In genomic region chr18:47981320-47981719, GRCh38 we compare ENCODE assay signal across 20 cellular contexts.
"Had no signal": no experiment of that assay in that cellular context is flagged by ENCODE, and none has a peak within 500 bp of the region (broad histone marks: within the 10 kb centered on the region; RNA-seq: fewer than 3 reads in every experiment).

No MANE protein-coding gene starts in this region.

- H2AFZ ChIP-seq: parathyroid adenoma had no signal

- H3K9me3 Mint-ChIP-seq: activated naive CD4-positive, alpha-beta T cell treated with anti-CD3 and anti-CD28 coated beads, Interleukin-2, amount 50 U/mL, for 72 hours; immature natural killer cell; T-helper 2 cell treated with Interferon-gamma antibody and Interleukin-4, amounts not matched to agents 5 μg/mL and 100 μg/mL, for 36 hours had no signal

- H3K27ac ChIP-seq: adrenal gland, neutrophil, parathyroid adenoma, right lobe of liver, stomach had no signal

- H3K27me3 Mint-ChIP-seq: activated CD4-positive, alpha-beta T cell treated with anti-CD3 and anti-CD28 coated beads for 36 hours had no signal

- H3K36me3 Mint-ChIP-seq: activated naive CD4-positive, alpha-beta T cell treated with anti-CD3 and anti-CD28 coated beads, Interleukin-2, amount 50 U/mL, for 72 hours; immature natural killer cell; naive B cell had no signal

- ATAC-seq: activated CD4-positive, alpha-beta T cell treated with anti-CD3 and anti-CD28 coated beads for 36 hours; activated naive CD4-positive, alpha-beta T cell treated with anti-CD3 and anti-CD28 coated beads, Interleukin-2, amount 50 U/mL, for 72 hours; effector memory CD8-positive, alpha-beta T cell; left ventricle myocardium superior; mucosa of descending colon; right lobe of liver; WTC11 had no signal

- H3K36me3 ChIP-seq: adrenal gland, neutrophil, right lobe of liver, stomach had no signal

- H3K79me2 ChIP-seq: parathyroid adenoma had no signal

- H3K4me3 Mint-ChIP-seq: activated CD4-positive, alpha-beta T cell treated with anti-CD3 and anti-CD28 coated beads for 36 hours; effector memory CD8-positive, alpha-beta T cell; immature natural killer cell; naive B cell; T-helper 2 cell treated with Interferon-gamma antibody and Interleukin-4, amounts not matched to agents 5 μg/mL and 100 μg/mL, for 36 hours; WTC11 had no signal

- DNase-seq: activated CD4-positive, alpha-beta T cell treated with anti-CD3 and anti-CD28 coated beads for 36 hours; activated CD4-positive, alpha-beta T cell treated with anti-CD3 and anti-CD28 coated beads, Interleukin-2, amount 50 U/mL, for 48 hours; activated gamma-delta T cell; adrenal gland; effector memory CD8-positive, alpha-beta T cell; immature natural killer cell; left ventricle myocardium superior; mucosa of descending colon; naive B cell; right lobe of liver; small intestine; stimulated activated CD4-positive, alpha-beta T cell treated with anti-CD3 and anti-CD28 coated beads, Interleukin-15, amount 100 ng/mL, for 24 hours; stimulated activated CD4-positive, alpha-beta T cell treated with anti-CD3 and anti-CD28 coated beads, Interleukin-2, amount 100 ng/mL, for 48 hours; stomach; trophoblast cell had no signal

- H3K27ac Mint-ChIP-seq: activated CD4-positive, alpha-beta T cell treated with anti-CD3 and anti-CD28 coated beads for 36 hours; effector memory CD8-positive, alpha-beta T cell; immature natural killer cell; naive B cell; T-helper 2 cell treated with Interferon-gamma antibody and Interleukin-4, amounts not matched to agents 5 μg/mL and 100 μg/mL, for 36 hours; WTC11 had no signal

- H3K9ac ChIP-seq: parathyroid adenoma had no signal

- H3K4me3 ChIP-seq: adrenal gland, mucosa of descending colon, right lobe of liver, stomach had no signal

- H3K4me1 ChIP-seq: adrenal gland, parathyroid adenoma, right lobe of liver, stomach had no signal

- H3K27me3 ChIP-seq: adrenal gland, neutrophil, right lobe of liver, stomach had no signal

- H3K9me3 ChIP-seq: adrenal gland, mucosa of descending colon, neutrophil, right lobe of liver, stomach had no signal

- H3K4me1 Mint-ChIP-seq: activated CD4-positive, alpha-beta T cell treated with anti-CD3 and anti-CD28 coated beads for 36 hours; immature natural killer cell had no signal
